9 cellular contexts compared by ENCODE assay signal in genomic region chr10:14173391-14173705, GRCh38.
DNase-seq lines count a peak whose midpoint lies in the region; ATAC-seq and TF ChIP-seq lines count a peak whose summit lies in the region.
"Had no signal": no experiment of that assay in that cellular context is flagged by ENCODE, and none has a peak within 500 bp of the region (broad histone marks: within the 10 kb centered on the region; RNA-seq: fewer than 3 reads in every experiment).

No MANE protein-coding gene starts in this region.

- H3K9ac ChIP-seq in HUES64 (ENCODE audit: low read depth, low read length), result peak overlapping the region; percentile 61; the same call in 1 of the 2 replicates

- ATAC-seq in central memory CD8-positive, alpha-beta T cell (replicated peaks; ENCODE audit: extremely low read depth, poor library complexity, severe bottlenecking), result peak; percentile 81
- ATAC-seq in naive B cell (ENCODE audit: low read depth in 2 of 2), result peak; percentile 56 to 70
- ATAC-seq in HG03439 (IDR thresholded peaks at IDR 0.05; ENCODE audit: unreplicated experiment), result no peak
- ATAC-seq in HG03460 (IDR thresholded peaks at IDR 0.05; ENCODE audit: unreplicated experiment), result no peak

- H3K27me3 ChIP-seq in AG04450 (ENCODE audit: control insufficient read depth, insufficient read depth, low read length), result peaks cover 57% of the 10 kb centered on the region
- peaks cover 28% of the 10 kb centered on the region for H3K27me3 ChIP-seq in HUES64 (ENCODE audit: insufficient read depth, low read length)

- H3K4me3 ChIP-seq in AG04450 (ENCODE audit: low read depth, low read length), result peak overlapping the region; percentile 64
- H3K4me3 ChIP-seq in HUES64 (ENCODE audit: low read length), result peak overlapping the region; percentile 59

- H3K27ac Mint-ChIP-seq in central memory CD8-positive, alpha-beta T cell (ENCODE audit: low read depth), result no peak overlapping the region
- peak overlapping the region in 1 of 6 donors; percentile 2 for H3K27ac Mint-ChIP-seq in naive B cell

- no peaks in the 10 kb centered on the region for H3K9me3 ChIP-seq in AG04450 (ENCODE audit: control insufficient read depth, insufficient read depth, low read length)
- H3K9me3 ChIP-seq in HUES64 (ENCODE audit: insufficient read depth, low read depth, low read length), result no peaks in the 10 kb centered on the region
- H3K9me3 ChIP-seq: neutrophil had no signal

- DNase-seq in AG04450 (ENCODE audit: low read depth, low spot score) (no peak), naive B cell (no peak), SHP77 (lab: John Stamatoyannopoulos, UW) (no peak), OCI-M1 (lab: John Stamatoyannopoulos, UW) (no peak)
- DNase-seq in central memory CD8-positive, alpha-beta T cell (ENCODE audit: low spot score in 2 of 2), result no peak

- no peaks in the 10 kb centered on the region for H3K36me3 Mint-ChIP-seq in central memory CD8-positive, alpha-beta T cell (ENCODE audit: insufficient read depth)
- H3K36me3 Mint-ChIP-seq in naive B cell, result peaks cover 0 to 9% of the 10 kb centered on the region in 2 donors

- CTCF ChIA-PET in AG04450 (lab: Charles Lee), result interaction anchor here (0.9 kb wide), 1 partner anchor 27 kb away, joined by 3 read pairs; no protein-coding TSS in a partner anchor

- POLR2A ChIA-PET in AG04450 (lab: Yijun Ruan, JAX), result interaction anchor here (1.6 kb wide), 1 partner anchor 12 kb away, joined by 7 read pairs; no protein-coding TSS in a partner anchor

- H3K4me3 Mint-ChIP-seq in central memory CD8-positive, alpha-beta T cell, result peak overlapping the region; percentile 62
- H3K4me3 Mint-ChIP-seq in naive B cell, result peak overlapping the region; percentile 76 to 93 (median 86)

- no peak for TF ChIP-seq CTCF in AG04450 (IDR thresholded peaks at IDR 0.05; ENCODE audit: low read depth, low read length)

- no peaks in the 10 kb centered on the region for H3K9me3 Mint-ChIP-seq in central memory CD8-positive, alpha-beta T cell
- peaks cover 0 to 4% (median 0%) of the 10 kb centered on the region in 7 donors for H3K9me3 Mint-ChIP-seq in naive B cell

- H3K27ac ChIP-seq in AG04450 (ENCODE audit: low read depth, low read length) (peak overlapping the region; percentile 2), HUES64 (ENCODE audit: low read depth, low read length) (no peak overlapping the region)
- H3K27ac ChIP-seq: neutrophil had no signal

- no peaks in the 10 kb centered on the region for H3K36me3 ChIP-seq in HUES64 (ENCODE audit: insufficient read depth, low read length)
- H3K36me3 ChIP-seq: neutrophil had no signal

- H3K4me1 Mint-ChIP-seq in central memory CD8-positive, alpha-beta T cell, result peaks cover 16% of the 10 kb centered on the region
- H3K4me1 Mint-ChIP-seq in naive B cell, result peaks cover 11 to 26% (median 19%) of the 10 kb centered on the region in 3 donors

- WGBS in HUES64, result 17% methylated on average over 6 of the region's 6 CpGs

- peaks cover 9% of the 10 kb centered on the region; the same call in 1 of the 2 replicates for H3K4me1 ChIP-seq in HUES64 (ENCODE audit: insufficient read depth, low read length)

- H3K27me3 Mint-ChIP-seq in central memory CD8-positive, alpha-beta T cell, result peaks cover 83% of the 10 kb centered on the region
- H3K27me3 Mint-ChIP-seq in naive B cell, result peaks cover 66 to 81% (median 76%) of the 10 kb centered on the region in 3 donors

Comparison
In these comparisons a context has a peak if more than half of its experiments do, and no peak if none do; other contexts are left out.
1. ATAC-seq: peak in central memory CD8-positive, alpha-beta T cell (single experiment) and naive B cell (2 of 2); none in HG03439 (single experiment) and HG03460 (single experiment).